6 cellular contexts compared by ENCODE assay signal in the genomic region with DNA sequence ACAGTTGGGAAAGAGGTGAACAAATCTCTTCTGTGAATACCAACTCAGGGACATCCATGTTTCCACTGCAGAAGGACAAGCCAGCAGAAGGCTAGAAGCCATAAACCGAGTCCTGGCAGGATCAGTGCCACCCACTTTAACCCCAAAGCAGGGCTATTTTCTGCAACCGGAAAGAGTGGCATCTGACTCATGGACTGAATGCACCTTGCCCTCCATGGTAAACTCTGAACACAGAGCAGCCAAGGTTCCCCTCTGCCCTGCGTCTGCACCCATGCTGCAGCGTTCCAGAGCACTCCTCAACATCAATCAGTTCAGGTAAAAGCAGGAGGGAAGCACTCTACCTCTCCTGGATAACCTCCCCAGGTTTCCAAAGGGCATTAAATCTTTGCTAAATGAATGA. TPM values are rescaled to one million over a fixed set of nuclear protein-coding genes. Genes with fewer than 3 reads are reported as not detected.
DNase-seq lines count a peak whose midpoint lies in the region; ATAC-seq, FAIRE-seq and TF ChIP-seq lines count a peak whose summit lies in the region.

No MANE protein-coding gene starts in this region.

- H3K9me3 ChIP-seq in A549 (no peaks in the 10 kb centered on the region), NT2/D1 (ENCODE audit: insufficient read depth, low read length) (no peaks in the 10 kb centered on the region), duodenal mucosa (ENCODE audit: control insufficient read depth in 1 of 2, low read length in 2 of 2) (no peaks in the 10 kb centered on the region)

- DNase-seq in A549 (ENCODE audit: low read depth in 1 of 2, low spot score in 1 of 2): peak; percentile 18 to 36
- DNase-seq in NT2/D1 (ENCODE audit: low read depth, low spot score): no peak
- DNase-seq in retinal pigment epithelial cell (ENCODE audit: low read depth): no peak
- no peak for DNase-seq in effector CD8-positive, alpha-beta T cell (lab: John Stamatoyannopoulos, UW)
- no peak for DNase-seq in NCI-H1048 (lab: John Stamatoyannopoulos, UW)

- no peak for FAIRE-seq in A549 (lab: Jason Lieb, UNC)

- H3K4me1 ChIP-seq in A549: peaks cover 34% of the 10 kb centered on the region
- H3K4me1 ChIP-seq in NT2/D1 (ENCODE audit: insufficient read depth, insufficient read length): no peaks in the 10 kb centered on the region
- H3K4me1 ChIP-seq in duodenal mucosa (ENCODE audit: control insufficient read depth in 1 of 2, insufficient read depth in 2 of 2, low read length in 2 of 2): peaks cover 44 to 49% of the 10 kb centered on the region in 2 donors

- no peak for TF ChIP-seq EP300 in A549 (IDR thresholded peaks at IDR 0.05)

- H3K27me3 ChIP-seq in NT2/D1 (ENCODE audit: insufficient read depth, insufficient read length) (no peaks in the 10 kb centered on the region), duodenal mucosa (ENCODE audit: control insufficient read depth in 1 of 2, insufficient read depth in 2 of 2, low read length in 2 of 2) (no peaks in the 10 kb centered on the region)

- H3K27ac ChIP-seq in A549 (peak overlapping the region; percentile 86 to 97), duodenal mucosa (ENCODE audit: low read depth, low read length) (peak overlapping the region; percentile 95)

- peak; percentile 43 for TF ChIP-seq POLR2A in A549 (IDR thresholded peaks at IDR 0.05; ENCODE audit: low read length)

- POLR2A ChIA-PET in A549 (lab: Yijun Ruan, JAX): no interaction called here

- peak; percentile 7 to 9; a peak in 3 of 6 replicates for ATAC-seq in A549

- H3K4me2 ChIP-seq in A549: peak overlapping the region; percentile 88

- H3K4me3 ChIP-seq in A549 (peak overlapping the region; percentile 77), NT2/D1 (ENCODE audit: insufficient read length, low read depth) (peak overlapping the region; percentile 87), duodenal mucosa (ENCODE audit: low read depth in 1 of 2, low read length in 2 of 2) (peak overlapping the region; percentile 95), retinal pigment epithelial cell (ENCODE audit: low read length) (peak overlapping the region; percentile 89)

- TF ChIP-seq CTCF in A549 (IDR thresholded peaks at IDR 0.05): no peak
- no peak for TF ChIP-seq CTCF in retinal pigment epithelial cell (conservative IDR thresholded peaks at IDR 0.05; ENCODE audit: low read depth, low read length)

- CTCF ChIA-PET in A549 (lab: Yijun Ruan, JAX): interaction anchor here (1.0 kb wide), 1 partner anchor 29 kb away, joined by 4 read pairs; no protein-coding TSS in a partner anchor

- WGBS in A549 (ENCODE audit: missing lambda C conversion rate): 14% methylated on average over 4 of the region's 4 CpGs

- no peak for TF ChIP-seq RAD21 in A549 (conservative IDR thresholded peaks at IDR 0.05 in 1 of 2, IDR thresholded peaks at IDR 0.05 in 1 of 2)

- H3K9ac ChIP-seq in NT2/D1 (ENCODE audit: insufficient read length, low read depth): peak overlapping the region; percentile 97
- H3K9ac ChIP-seq in duodenal mucosa (ENCODE audit: low read depth in 1 of 2, low read length in 2 of 2): peak overlapping the region; percentile 93 to 97

- peaks cover 28% of the 10 kb centered on the region for H3K36me3 ChIP-seq in NT2/D1 (ENCODE audit: insufficient read depth, insufficient read length, low read length)
- H3K36me3 ChIP-seq in duodenal mucosa (ENCODE audit: control insufficient read depth in 1 of 2, insufficient read depth in 2 of 2, low read length in 2 of 2): peaks cover 0 to 3% of the 10 kb centered on the region in 2 donors

TF ChIP-seq in A549, 52 proteins besides CTCF, POLR2A, EP300 and RAD21:
- TF ChIP-seq BHLHE40 (IDR thresholded peaks at IDR 0.05; ENCODE audit: low read depth, low read length) (no peak), ZSCAN20 (CRISPR knock-in tag; IDR thresholded peaks at IDR 0.05) (no peak), NFE2L2 (conservative IDR thresholded peaks at IDR 0.05; ENCODE audit: low read length) (no peak), GATA3 (IDR thresholded peaks at IDR 0.05; ENCODE audit: borderline replicate concordance) (no peak), KDM1A (IDR thresholded peaks at IDR 0.05; ENCODE audit: low read depth) (no peak), HOXB13 (CRISPR knock-in tag; IDR thresholded peaks at IDR 0.05; ENCODE audit: low read depth) (no peak), FOSL2 (IDR thresholded peaks at IDR 0.05) (no peak), FOSL2 (CRISPR knock-in tag; IDR thresholded peaks at IDR 0.05) (peak; percentile 40), HOXA7 (CRISPR knock-in tag; IDR thresholded peaks at IDR 0.05) (no peak)
- TF ChIP-seq, protein P1, sequence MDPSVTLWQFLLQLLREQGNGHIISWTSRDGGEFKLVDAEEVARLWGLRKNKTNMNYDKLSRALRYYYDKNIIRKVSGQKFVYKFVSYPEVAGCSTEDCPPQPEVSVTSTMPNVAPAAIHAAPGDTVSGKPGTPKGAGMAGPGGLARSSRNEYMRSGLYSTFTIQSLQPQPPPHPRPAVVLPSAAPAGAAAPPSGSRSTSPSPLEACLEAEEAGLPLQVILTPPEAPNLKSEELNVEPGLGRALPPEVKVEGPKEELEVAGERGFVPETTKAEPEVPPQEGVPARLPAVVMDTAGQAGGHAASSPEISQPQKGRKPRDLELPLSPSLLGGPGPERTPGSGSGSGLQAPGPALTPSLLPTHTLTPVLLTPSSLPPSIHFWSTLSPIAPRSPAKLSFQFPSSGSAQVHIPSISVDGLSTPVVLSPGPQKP (IDR thresholded peaks at IDR 0.05; ENCODE audit: low read depth, low read length): no peak
TF ChIP-seq in A549: peak in this region for 1.

RNA-seq across cellular contexts. Expression of a gene that starts 0.8 kb away (rescaled TPM):
- polyA plus RNA-seq in A549 (2011; rRNA removed) (156 and 159 TPM in 2 replicates), A549 (2017; fragmentation: RNase III; extraction: RNeasy Plus Mini Kit Qiagen cat#74134 plus additional on column Dnase treatment) (83.2 to 83.9 TPM (median 83.3 TPM) in 3 replicates)
- 62.6 and 75.6 TPM in 2 replicates for polyA plus RNA-seq in A549 (2012; cell fraction: cytosol; rRNA removed)
- 29.0 and 39.6 TPM in 2 replicates for polyA plus RNA-seq in A549 (2012; cell fraction: nucleus; rRNA removed)
- polyA minus RNA-seq in A549 (2011; rRNA and poly(A)+ RNA removed): 54.3 and 66.6 TPM in 2 replicates

RNA-seq across cellular contexts. Expression of a gene that starts 15.3 kb away (rescaled TPM):
- 0.56 and 0.61 TPM in 2 replicates for polyA plus RNA-seq in A549 (2011; rRNA removed)
- 0.20 and 0.22 TPM in 2 replicates for polyA plus RNA-seq in A549 (2012; cell fraction: cytosol; rRNA removed)
- polyA plus RNA-seq in A549 (2012; cell fraction: nucleus; rRNA removed): 0.24 and 0.28 TPM in 2 replicates
- polyA plus RNA-seq in A549 (2017; fragmentation: RNase III; extraction: RNeasy Plus Mini Kit Qiagen cat#74134 plus additional on column Dnase treatment): 0.17 to 0.29 TPM (median 0.24 TPM) in 3 replicates
- polyA minus RNA-seq in A549 (2011; rRNA and poly(A)+ RNA removed): 0.58 and 1.1 TPM in 2 replicates

RNA-seq across cellular contexts. Expression of a gene that starts 30.6 kb away (rescaled TPM):
- polyA plus RNA-seq in A549 (2011; rRNA removed) (5.4 and 5.7 TPM in 2 replicates), A549 (2017; fragmentation: RNase III; extraction: RNeasy Plus Mini Kit Qiagen cat#74134 plus additional on column Dnase treatment) (3.8 to 5.1 TPM (median 4.4 TPM) in 3 replicates)
- 4.1 and 5.6 TPM in 2 replicates for polyA plus RNA-seq in A549 (2012; cell fraction: cytosol; rRNA removed)
- 7.8 and 8.5 TPM in 2 replicates for polyA plus RNA-seq in A549 (2012; cell fraction: nucleus; rRNA removed)
- polyA minus RNA-seq in A549 (2011; rRNA and poly(A)+ RNA removed): 26.4 and 27.4 TPM in 2 replicates

RNA-seq across cellular contexts. Expression of a gene that starts 30.9 kb away (rescaled TPM):
- polyA plus RNA-seq in A549 (2011; rRNA removed) (84.1 and 130 TPM in 2 replicates), A549 (2017; fragmentation: RNase III; extraction: RNeasy Plus Mini Kit Qiagen cat#74134 plus additional on column Dnase treatment) (119 to 124 TPM (median 120 TPM) in 3 replicates)
- polyA plus RNA-seq in A549 (2012; cell fraction: cytosol; rRNA removed): 187 and 202 TPM in 2 replicates
- polyA plus RNA-seq in A549 (2012; cell fraction: nucleus; rRNA removed): 190 and 198 TPM in 2 replicates
- 47.5 and 53.3 TPM in 2 replicates for polyA minus RNA-seq in A549 (2011; rRNA and poly(A)+ RNA removed)

Comparison
In these comparisons a context has a peak if more than half of its experiments do, and no peak if none do; other contexts are left out.
1. DNase-seq: peak in A549 (2 of 2); none in NT2/D1 (single experiment), retinal pigment epithelial cell (single experiment), effector CD8-positive, alpha-beta T cell (single experiment) and NCI-H1048 (single experiment).
2. Peak in every context shown above with its lines, with median percentiles within 50 percentile points of each other: H3K4me3 ChIP-seq.